In the genomic region with DNA sequence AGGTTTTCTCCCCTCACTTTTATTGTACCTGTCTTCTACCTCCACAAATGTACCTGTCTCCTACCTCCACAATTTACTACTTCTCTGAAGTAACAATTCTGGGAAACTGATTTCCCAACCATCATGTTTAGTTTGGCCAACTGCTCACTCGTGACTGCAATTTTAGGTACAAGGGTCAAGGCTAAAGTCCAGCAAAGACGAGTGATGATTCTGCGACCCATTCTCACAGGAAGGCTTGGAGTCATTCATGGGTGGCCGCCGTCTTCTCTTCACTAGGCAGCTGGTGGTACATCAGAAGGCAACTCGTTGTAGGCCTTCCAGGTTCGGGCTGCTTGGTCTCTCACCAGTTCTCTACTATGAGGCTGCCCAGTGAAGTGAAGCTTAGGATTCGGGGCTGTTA, we compare ENCODE assay signal across 25 cellular contexts.
"Had no signal": no experiment of that assay in that cellular context is flagged by ENCODE, and none has a peak within 500 bp of the region (broad histone marks: within the 10 kb centered on the region; RNA-seq: fewer than 3 reads in every experiment).

No MANE protein-coding gene starts in this region.

- H3K4me2 ChIP-seq: PC-9 had no signal

- H3K36me3 ChIP-seq: adrenal gland had no signal

- H3K4me3 Mint-ChIP-seq: activated CD4-positive, alpha-beta memory T cell treated with anti-CD3 and anti-CD28 coated beads for 36 hours; activated CD4-positive, alpha-beta T cell treated with anti-CD3 and anti-CD28 coated beads, Interleukin-2, amount 10 ng/mL, durations not matched to agents 7 days and 5 days; activated naive CD8-positive, alpha-beta T cell treated with anti-CD3 and anti-CD28 coated beads, Interleukin-2, amount 10 ng/mL, durations not matched to agents 7 days and 5 days; activated T-cell treated with anti-CD3 and anti-CD28 coated beads, Interleukin-2, amount 50 U/mL, for 72 hours; T-cell had no signal

- ATAC-seq: activated T-cell treated with anti-CD3 and anti-CD28 coated beads, Interleukin-2, amount 50 U/mL, for 72 hours; Right ventricle myocardium inferior; T-cell had no signal

- H3K4me1 ChIP-seq: adrenal gland had no signal

- H3K27ac ChIP-seq: adrenal gland, PC-9, SK-N-MC, VCaP had no signal

- H3K9me3 ChIP-seq: adrenal gland had no signal

- H3K4me1 Mint-ChIP-seq: T-cell had no signal

- H3K27me3 ChIP-seq: adrenal gland had no signal

- H3K27me3 Mint-ChIP-seq: activated CD4-positive, alpha-beta memory T cell treated with anti-CD3 and anti-CD28 coated beads for 36 hours; activated CD4-positive, alpha-beta T cell treated with anti-CD3 and anti-CD28 coated beads, Interleukin-2, amount 10 ng/mL, durations not matched to agents 7 days and 5 days; activated naive CD8-positive, alpha-beta T cell treated with anti-CD3 and anti-CD28 coated beads, Interleukin-2, amount 10 ng/mL, durations not matched to agents 7 days and 5 days; T-cell had no signal

- H3K9me3 Mint-ChIP-seq: activated CD4-positive, alpha-beta memory T cell treated with anti-CD3 and anti-CD28 coated beads for 36 hours; activated naive CD8-positive, alpha-beta T cell treated with anti-CD3 and anti-CD28 coated beads, Interleukin-2, amount 10 ng/mL, durations not matched to agents 7 days and 5 days; activated T-cell treated with anti-CD3 and anti-CD28 coated beads, Interleukin-2, amount 50 U/mL, for 72 hours; T-cell had no signal

- H3K36me3 Mint-ChIP-seq: activated CD4-positive, alpha-beta memory T cell treated with anti-CD3 and anti-CD28 coated beads for 36 hours; activated naive CD8-positive, alpha-beta T cell treated with anti-CD3 and anti-CD28 coated beads, Interleukin-2, amount 10 ng/mL, durations not matched to agents 7 days and 5 days; T-cell had no signal

- DNase-seq: activated CD4-positive, alpha-beta memory T cell treated with anti-CD3 and anti-CD28 coated beads for 36 hours; activated CD4-positive, alpha-beta T cell treated with anti-CD3 and anti-CD28 coated beads, Interleukin-2, amount 10 ng/mL, durations not matched to agents 7 days and 5 days; activated CD4-positive, CD25-positive, alpha-beta regulatory T cell; activated CD8-positive, alpha-beta memory T cell treated with anti-CD3 and anti-CD28 coated beads for 24 hours; activated naive CD4-positive, alpha-beta T cell treated with anti-CD3 and anti-CD28 coated beads, Interleukin-2, amount 50 U/mL, for 16 hours; activated naive CD8-positive, alpha-beta T cell treated with anti-CD3 and anti-CD28 coated beads, Interleukin-2, amount 10 ng/mL, durations not matched to agents 7 days and 5 days; activated T-cell treated with anti-CD3 and anti-CD28 coated beads, Interleukin-2, amount 50 U/mL, for 72 hours; adrenal gland; anterior cingulate cortex; Kasumi-1; NCI-H1105 treated with DMSO at 0.1 percent for 48 hours; NCI-H1436 treated with DMSO at 0.1 percent for 48 hours; NCI-H187; NCI-H2081; NCI-H446; NCI-H524; PC-9; T-cell; T-helper 2 cell; T1000 had no signal

- H2AFZ ChIP-seq: PC-9 had no signal

- H3K4me3 ChIP-seq: adrenal gland, K562, PC-9, SK-N-MC had no signal

- FAIRE-seq: K562, TTC549 had no signal

- H3K27ac Mint-ChIP-seq: activated CD4-positive, alpha-beta memory T cell treated with anti-CD3 and anti-CD28 coated beads for 36 hours; activated CD4-positive, alpha-beta T cell treated with anti-CD3 and anti-CD28 coated beads, Interleukin-2, amount 10 ng/mL, durations not matched to agents 7 days and 5 days; activated naive CD8-positive, alpha-beta T cell treated with anti-CD3 and anti-CD28 coated beads, Interleukin-2, amount 10 ng/mL, durations not matched to agents 7 days and 5 days; activated T-cell treated with anti-CD3 and anti-CD28 coated beads, Interleukin-2, amount 50 U/mL, for 72 hours; T-cell had no signal
